19 cellular contexts compared by ENCODE assay signal in genomic region chr2:52084760-52085159, GRCh38.
"Had no signal": no experiment of that assay in that cellular context is flagged by ENCODE, and none has a peak within 500 bp of the region (broad histone marks: within the 10 kb centered on the region; RNA-seq: fewer than 3 reads in every experiment).

No MANE protein-coding gene starts in this region.

- H3K27ac ChIP-seq: ovary, psoas muscle, thoracic aorta, upper lobe of left lung had no signal

- ATAC-seq: activated CD8-positive, alpha-beta T cell treated with anti-CD3 and anti-CD28 coated beads for 36 hours; activated naive CD8-positive, alpha-beta T cell treated with anti-CD3 and anti-CD28 coated beads, Interleukin-2, amount 50 U/mL, for 24 hours; activated T-cell treated with anti-CD3 and anti-CD28 coated beads, Interleukin-2, amount 50 U/mL, for 4 hours; mucosa of descending colon; naive thymus-derived CD8-positive, alpha-beta T cell; psoas muscle; right cardiac atrium; stimulated activated effector memory CD8-positive, alpha-beta T cell treated with anti-CD3 and anti-CD28 coated beads, Interleukin-12 subunit alpha, Interleukin-12 subunit beta, amount 100 ng/mL, for 72 hours had no signal

- H3K9me3 ChIP-seq: mucosa of descending colon, ovary, psoas muscle, thoracic aorta, upper lobe of left lung had no signal

- H3K4me3 ChIP-seq: mucosa of descending colon, ovary, psoas muscle, thoracic aorta, upper lobe of left lung had no signal

- DNase-seq: activated B cell treated with CpG ODN at 0.5 μM for 24 hours; activated CD4-positive, alpha-beta T cell treated with anti-CD3 and anti-CD28 coated beads for 48 hours; activated CD8-positive, alpha-beta T cell treated with anti-CD3 and anti-CD28 coated beads for 36 hours; activated naive CD4-positive, alpha-beta T cell treated with anti-CD3 and anti-CD28 coated beads for 36 hours; activated naive CD8-positive, alpha-beta T cell treated with anti-CD3 and anti-CD28 coated beads, Interleukin-2, amount 50 U/mL, for 24 hours; activated T-cell treated with anti-CD3 and anti-CD28 coated beads, Interleukin-2, amount 50 U/mL, for 4 hours; aorta; cortex of kidney; immature natural killer cell; mucosa of descending colon; naive thymus-derived CD8-positive, alpha-beta T cell; ovary; psoas muscle; right cardiac atrium; small intestine; stimulated activated CD4-positive, alpha-beta T cell treated with anti-CD3 and anti-CD28 coated beads, Interleukin-4, amount 100 ng/mL, for 1 hour; upper lobe of left lung had no signal

- H3K4me1 ChIP-seq: psoas muscle, upper lobe of left lung had no signal

- H3K36me3 ChIP-seq: ovary, thoracic aorta, upper lobe of left lung had no signal
